Comparison of ENCODE assay signal across 10 cellular contexts in the genomic region with DNA sequence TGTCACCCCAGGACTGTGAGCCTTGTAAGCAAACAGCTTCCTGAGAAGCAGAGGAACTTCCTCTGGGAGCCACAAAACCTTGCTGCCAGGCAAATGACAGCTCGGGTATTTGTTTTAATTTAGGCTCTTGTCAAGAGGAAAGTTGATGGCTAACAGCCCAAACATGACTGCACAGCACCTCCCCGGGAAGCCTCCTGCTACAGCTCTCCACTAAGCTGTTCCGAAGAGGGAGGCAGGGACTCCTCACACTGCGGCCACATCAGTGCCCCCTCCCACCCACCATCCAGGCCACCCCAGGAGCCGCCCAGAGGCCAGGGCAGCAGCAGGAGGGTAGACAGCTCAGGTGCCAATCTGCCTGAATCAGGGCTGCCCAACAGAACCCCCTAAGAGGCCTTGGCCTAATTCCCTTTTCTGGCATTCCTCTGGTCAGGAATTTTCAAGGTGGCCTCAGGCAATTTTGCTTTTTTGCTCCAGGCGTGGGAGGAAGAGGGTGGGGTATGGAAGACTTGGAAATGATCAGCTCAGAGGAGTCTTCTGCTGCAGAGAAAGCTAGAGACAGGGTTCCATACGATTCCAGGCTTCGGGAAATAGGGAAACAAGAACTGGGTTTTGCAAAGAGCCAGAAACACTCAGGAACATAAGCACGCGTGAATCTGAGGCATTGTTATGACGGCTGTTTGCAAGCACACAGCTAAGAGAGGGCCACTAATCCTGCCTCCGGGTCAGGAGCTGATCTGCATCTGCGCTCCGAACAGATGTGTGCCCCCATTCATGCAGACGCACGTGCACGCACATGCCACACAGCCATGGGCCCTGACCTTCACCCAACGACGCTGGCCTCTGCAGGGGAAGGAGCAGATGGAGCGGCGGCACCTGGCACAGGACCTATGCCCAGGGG. TPM values are rescaled to one million over a fixed set of nuclear protein-coding genes. Genes with fewer than 3 reads are reported as not detected.
DNase-seq lines count a peak whose midpoint lies in the region; ATAC-seq and TF ChIP-seq lines count a peak whose summit lies in the region.
"Had no signal": no experiment of that assay in that cellular context is flagged by ENCODE, and none has a peak within 500 bp of the region (broad histone marks: within the 10 kb centered on the region; RNA-seq: fewer than 3 reads in every experiment).

No MANE protein-coding gene starts in this region.

- H3K27ac ChIP-seq in layer of hippocampus (ENCODE audit: low read depth, low read length) (peak overlapping the region; percentile 14), right lobe of liver (no peak overlapping the region)
- H3K27ac ChIP-seq: prostate gland had no signal

- 60% methylated on average over 16 of the region's 21 CpGs for WGBS in right lobe of liver (ENCODE audit: insufficient coverage, low coverage, low lambda C conversion rate, missing lambda C conversion rate)

- no peaks in the 10 kb centered on the region for H3K4me1 ChIP-seq in right lobe of liver
- H3K4me1 ChIP-seq: prostate gland had no signal

- TF ChIP-seq POLR2A in right lobe of liver (IDR thresholded peaks at IDR 0.05) = no peak

- no peaks in the 10 kb centered on the region for H3K9me3 ChIP-seq in right lobe of liver
- H3K9me3 ChIP-seq: prostate gland had no signal

- no peak for ATAC-seq in right lobe of liver
- no peak for ATAC-seq in GM18517 (IDR thresholded peaks at IDR 0.05; ENCODE audit: unreplicated experiment)
- ATAC-seq: stimulated activated naive CD8-positive, alpha-beta T cell treated with anti-CD3 and anti-CD28 coated beads, Interleukin-15, Interleukin-2, amounts not matched to agents 100 U/mL and 50 U/mL, for 24 hours had no signal

- DNase-seq in AG08396 (ENCODE audit: low spot score) (peak; percentile 53), HFF-Myc (ENCODE audit: extremely low read depth, low read depth) (no peak), astrocyte of the cerebellum (ENCODE audit: low read depth) (peak; percentile 39), ureter (ENCODE audit: low spot score) (no peak), right lobe of liver (no peak), KBM-7 (no peak)
- DNase-seq: stimulated activated naive CD8-positive, alpha-beta T cell treated with anti-CD3 and anti-CD28 coated beads, Interleukin-15, Interleukin-2, amounts not matched to agents 100 U/mL and 50 U/mL, for 24 hours had no signal

- H3K4me3 ChIP-seq in HFF-Myc (replicated peaks; ENCODE audit: low read depth, low read length) = 0 out of 2 replicates have a peak overlapping the region, but pooled peaks have one; percentile 13
- H3K4me3 ChIP-seq in astrocyte of the cerebellum (ENCODE audit: low read depth, low read length) = no peak overlapping the region
- H3K4me3 ChIP-seq in right lobe of liver = no peak overlapping the region
- H3K4me3 ChIP-seq: prostate gland had no signal

- intact Hi-C loops in right lobe of liver (cut with DNase I) = loop anchor here in 1 of 2 donors (10.0 kb wide), 1 partner anchor 53 kb away; no protein-coding TSS in a partner anchor

- in situ Hi-C loops in astrocyte of the cerebellum (cut with HindIII; ENCODE audit: low sequenced_read_pairs) (no loop called here), KBM-7 (cut with MboI; ENCODE audit: low pct_unique_long_range_greater_than_20kb, low sequenced_read_pairs) (no loop called here)

- peaks cover 5% of the 10 kb centered on the region for H3K27me3 ChIP-seq in layer of hippocampus (ENCODE audit: control insufficient read depth, insufficient read depth, low read length)
- H3K27me3 ChIP-seq in right lobe of liver = peaks cover 0 to 3% of the 10 kb centered on the region in 2 donors

- H3K36me3 ChIP-seq in right lobe of liver = no peaks in the 10 kb centered on the region
- H3K36me3 ChIP-seq: prostate gland had no signal

- TF ChIP-seq CTCF in HFF-Myc (IDR thresholded peaks at IDR 0.05; ENCODE audit: low read depth, low read length, missing control alignments) = no peak
- no peak for TF ChIP-seq CTCF in astrocyte of the cerebellum (IDR thresholded peaks at IDR 0.05; ENCODE audit: low read depth, low read length, missing control alignments)
- TF ChIP-seq CTCF in right lobe of liver (IDR thresholded peaks at IDR 0.05) = no peak

RNA-seq across cellular contexts. Expression of a gene that starts 2.4 kb away (rescaled TPM):
- 207 TPM for total RNA-seq in ureter
- total RNA-seq in right lobe of liver = 10 to 100 TPM in 3 of 6 experiments, 1 to 10 TPM in 3; 7.4 to 21.5 (median 11.3) TPM

Comparison
In these comparisons a context has a peak if more than half of its experiments do, and no peak if none do; other contexts are left out.
1. DNase-seq: peak in AG08396 (single experiment) and astrocyte of the cerebellum (single experiment); none in HFF-Myc (single experiment), ureter (single experiment), right lobe of liver (0 of 3) and KBM-7 (single experiment).